8 cellular contexts compared by ENCODE assay signal in the genomic region with DNA sequence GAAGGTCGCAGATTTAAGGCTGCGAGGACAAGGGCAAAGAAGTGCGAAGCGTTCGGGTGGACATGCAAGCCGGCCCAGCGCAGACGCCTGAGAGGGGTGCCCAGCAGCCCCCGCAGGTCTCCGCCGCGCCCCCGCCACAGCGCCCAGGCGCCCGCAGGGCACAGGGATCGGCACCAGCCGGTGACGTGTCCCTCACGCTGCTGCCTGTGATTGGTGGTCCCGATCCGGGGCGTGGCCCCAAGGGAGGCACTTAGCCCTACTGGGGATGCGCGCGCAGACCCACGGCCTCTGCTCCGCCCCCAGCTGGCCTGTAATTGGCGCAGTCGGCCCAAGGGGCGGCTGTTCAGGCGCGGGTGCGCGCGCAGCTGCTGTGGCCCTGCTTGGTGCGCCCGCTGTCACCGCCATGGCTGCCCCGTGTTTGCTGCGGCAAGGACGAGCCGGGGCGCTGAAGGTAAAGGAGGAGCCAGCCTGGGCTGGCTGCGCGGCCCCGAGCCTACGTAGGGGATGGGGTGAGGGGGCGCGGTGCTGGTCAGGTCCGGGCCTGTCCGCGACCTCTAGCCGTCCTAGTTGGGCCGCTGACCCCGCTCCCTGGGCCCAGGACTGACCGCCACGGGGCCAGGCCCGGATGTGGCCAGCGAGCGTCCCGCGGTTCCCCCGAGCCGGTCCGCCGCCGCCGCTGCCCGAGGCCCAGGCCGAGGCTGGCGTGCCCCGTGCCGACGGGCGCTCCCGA. TPM values are rescaled to one million over a fixed set of nuclear protein-coding genes. Genes with fewer than 3 reads are reported as not detected.
DNase-seq lines count a peak whose midpoint lies in the region; TF ChIP-seq lines count a peak whose summit lies in the region.

A gene (plus strand): TSS at position 379 of the 730 bp plus-strand sequence. CDS start 25 bp downstream, at position 404.

- DNase-seq in CMK (ENCODE audit: low read depth) (peak; percentile 99), GM20000 (ENCODE audit: low spot score) (peak; percentile 99), HT-29 (ENCODE audit: low spot score) (peak; percentile 98), NOMO-1 (lab: John Stamatoyannopoulos, UW; ENCODE audit: unreplicated experiment in 2 of 2) (peak; percentile 98 to 99), medulla oblongata (ENCODE audit: extremely low spot score) (peak; percentile 99)
- DNase-seq in effector memory CD4-positive, alpha-beta T cell, result peak; percentile 100
- DNase-seq in stimulated activated CD8-positive, alpha-beta memory T cell treated with anti-CD3 and anti-CD28 coated beads, Interleukin-12 subunit alpha, Interleukin-12 subunit beta, amount 100 ng/mL, for 1 hour (ENCODE audit: low read depth), result peak; percentile 100

- peak within 1 kb of the TSS; percentile 91 for H3K27ac ChIP-seq in effector memory CD4-positive, alpha-beta T cell (ENCODE audit: insufficient read depth, low read length, poor library complexity, severe bottlenecking)

- H3K4me3 ChIP-seq in effector memory CD4-positive, alpha-beta T cell (ENCODE audit: insufficient read depth, low read depth, low read length, poor library complexity, severe bottlenecking), result peak within 1 kb of the TSS; percentile 87

- no peaks in the 10 kb centered on the region for H3K9me3 ChIP-seq in effector memory CD4-positive, alpha-beta T cell (ENCODE audit: control insufficient read depth, low read length)

- no peaks in the 10 kb centered on the region for H3K27me3 ChIP-seq in effector memory CD4-positive, alpha-beta T cell (replicated peaks; ENCODE audit: control insufficient read depth, insufficient read depth, low read length, poor library complexity, severe bottlenecking)

- CTCF ChIA-PET in activated CD8-positive, alpha-beta memory T cell treated with anti-CD3 and anti-CD28 coated beads for 36 hours (lab: Charles Lee), result no interaction called here

- no peaks in the 10 kb centered on the region for H3K36me3 ChIP-seq in effector memory CD4-positive, alpha-beta T cell (ENCODE audit: control insufficient read depth, insufficient read depth, low read length)

- POLR2A ChIA-PET in activated CD8-positive, alpha-beta memory T cell treated with anti-CD3 and anti-CD28 coated beads for 36 hours (lab: Charles Lee), result interaction anchor here (1.1 to 1.7 kb wide), 4 partner anchors 11 to 18 kb away, joined by 3 to 7 read pairs (median 4); no protein-coding TSS in a partner anchor

- no peak for TF ChIP-seq CTCF in GM20000 (IDR thresholded peaks at IDR 0.05; ENCODE audit: extremely low read depth, missing control alignments)

- no peaks in the 10 kb centered on the region for H3K4me1 ChIP-seq in effector memory CD4-positive, alpha-beta T cell (ENCODE audit: control insufficient read depth, insufficient read depth, low read length, poor library complexity, severe bottlenecking)

RNA-seq across cellular contexts. Expression of the gene that starts here (rescaled TPM):
- total RNA-seq in HT-29 (2014; rRNA removed; shearing (Covaris generic)), result 15.3 and 17.1 TPM in 2 replicates
- 10 to 100 TPM; 36.0 to 38.1 TPM for total RNA-seq in activated CD8-positive, alpha-beta memory T cell treated with anti-CD3 and anti-CD28 coated beads for 36 hours

Comparison
In these comparisons a context has a peak if more than half of its experiments do, and no peak if none do; other contexts are left out.
1. Peak in every context shown above with its lines: DNase-seq, H3K4me3 ChIP-seq and H3K27ac ChIP-seq.